2 cellular contexts compared by ENCODE assay signal in genomic region chr12:132888852-132889251, GRCh38.
TF ChIP-seq lines count a peak whose summit lies in the region.

No MANE protein-coding gene starts in this region.

TF ChIP-seq in H1, 55 proteins besides CTCF, POLR2A, EP300 and RAD21 (continued from another document):
- TF ChIP-seq TAF1 (IDR thresholded peaks at IDR 0.05; ENCODE audit: low read depth, low read length): 0 out of 2 replicates have a peak, but pooled peaks have one; percentile 39
- TF ChIP-seq CEBPB (IDR thresholded peaks at IDR 0.05; ENCODE audit: low read depth, low read length): no peak
- peak; percentile 86 for TF ChIP-seq NANOG (IDR thresholded peaks at IDR 0.05; ENCODE audit: insufficient read depth, low read depth, low read length, poor library complexity, severe bottlenecking)
- TF ChIP-seq POLR2AphosphoS5 (IDR thresholded peaks at IDR 0.05; ENCODE audit: low read depth, low read length): no peak
- TF ChIP-seq SIX5 (IDR thresholded peaks at IDR 0.05; ENCODE audit: low read depth, low read length): no peak
- TF ChIP-seq JUN (IDR thresholded peaks at IDR 0.05; ENCODE audit: low read depth, low read length): no peak
- 0 out of 2 replicates have a peak, but pooled peaks have one; percentile 10 for TF ChIP-seq E2F6 (IDR thresholded peaks at IDR 0.05)
- 0 out of 2 replicates have a peak, but pooled peaks have one; percentile 21 for TF ChIP-seq SP1 (IDR thresholded peaks at IDR 0.05; ENCODE audit: low read depth, low read length)
- TF ChIP-seq ZNF274 (IDR thresholded peaks at IDR 0.05; ENCODE audit: borderline replicate concordance, extremely low read depth, low read length): no peak
- TF ChIP-seq, protein P1, sequence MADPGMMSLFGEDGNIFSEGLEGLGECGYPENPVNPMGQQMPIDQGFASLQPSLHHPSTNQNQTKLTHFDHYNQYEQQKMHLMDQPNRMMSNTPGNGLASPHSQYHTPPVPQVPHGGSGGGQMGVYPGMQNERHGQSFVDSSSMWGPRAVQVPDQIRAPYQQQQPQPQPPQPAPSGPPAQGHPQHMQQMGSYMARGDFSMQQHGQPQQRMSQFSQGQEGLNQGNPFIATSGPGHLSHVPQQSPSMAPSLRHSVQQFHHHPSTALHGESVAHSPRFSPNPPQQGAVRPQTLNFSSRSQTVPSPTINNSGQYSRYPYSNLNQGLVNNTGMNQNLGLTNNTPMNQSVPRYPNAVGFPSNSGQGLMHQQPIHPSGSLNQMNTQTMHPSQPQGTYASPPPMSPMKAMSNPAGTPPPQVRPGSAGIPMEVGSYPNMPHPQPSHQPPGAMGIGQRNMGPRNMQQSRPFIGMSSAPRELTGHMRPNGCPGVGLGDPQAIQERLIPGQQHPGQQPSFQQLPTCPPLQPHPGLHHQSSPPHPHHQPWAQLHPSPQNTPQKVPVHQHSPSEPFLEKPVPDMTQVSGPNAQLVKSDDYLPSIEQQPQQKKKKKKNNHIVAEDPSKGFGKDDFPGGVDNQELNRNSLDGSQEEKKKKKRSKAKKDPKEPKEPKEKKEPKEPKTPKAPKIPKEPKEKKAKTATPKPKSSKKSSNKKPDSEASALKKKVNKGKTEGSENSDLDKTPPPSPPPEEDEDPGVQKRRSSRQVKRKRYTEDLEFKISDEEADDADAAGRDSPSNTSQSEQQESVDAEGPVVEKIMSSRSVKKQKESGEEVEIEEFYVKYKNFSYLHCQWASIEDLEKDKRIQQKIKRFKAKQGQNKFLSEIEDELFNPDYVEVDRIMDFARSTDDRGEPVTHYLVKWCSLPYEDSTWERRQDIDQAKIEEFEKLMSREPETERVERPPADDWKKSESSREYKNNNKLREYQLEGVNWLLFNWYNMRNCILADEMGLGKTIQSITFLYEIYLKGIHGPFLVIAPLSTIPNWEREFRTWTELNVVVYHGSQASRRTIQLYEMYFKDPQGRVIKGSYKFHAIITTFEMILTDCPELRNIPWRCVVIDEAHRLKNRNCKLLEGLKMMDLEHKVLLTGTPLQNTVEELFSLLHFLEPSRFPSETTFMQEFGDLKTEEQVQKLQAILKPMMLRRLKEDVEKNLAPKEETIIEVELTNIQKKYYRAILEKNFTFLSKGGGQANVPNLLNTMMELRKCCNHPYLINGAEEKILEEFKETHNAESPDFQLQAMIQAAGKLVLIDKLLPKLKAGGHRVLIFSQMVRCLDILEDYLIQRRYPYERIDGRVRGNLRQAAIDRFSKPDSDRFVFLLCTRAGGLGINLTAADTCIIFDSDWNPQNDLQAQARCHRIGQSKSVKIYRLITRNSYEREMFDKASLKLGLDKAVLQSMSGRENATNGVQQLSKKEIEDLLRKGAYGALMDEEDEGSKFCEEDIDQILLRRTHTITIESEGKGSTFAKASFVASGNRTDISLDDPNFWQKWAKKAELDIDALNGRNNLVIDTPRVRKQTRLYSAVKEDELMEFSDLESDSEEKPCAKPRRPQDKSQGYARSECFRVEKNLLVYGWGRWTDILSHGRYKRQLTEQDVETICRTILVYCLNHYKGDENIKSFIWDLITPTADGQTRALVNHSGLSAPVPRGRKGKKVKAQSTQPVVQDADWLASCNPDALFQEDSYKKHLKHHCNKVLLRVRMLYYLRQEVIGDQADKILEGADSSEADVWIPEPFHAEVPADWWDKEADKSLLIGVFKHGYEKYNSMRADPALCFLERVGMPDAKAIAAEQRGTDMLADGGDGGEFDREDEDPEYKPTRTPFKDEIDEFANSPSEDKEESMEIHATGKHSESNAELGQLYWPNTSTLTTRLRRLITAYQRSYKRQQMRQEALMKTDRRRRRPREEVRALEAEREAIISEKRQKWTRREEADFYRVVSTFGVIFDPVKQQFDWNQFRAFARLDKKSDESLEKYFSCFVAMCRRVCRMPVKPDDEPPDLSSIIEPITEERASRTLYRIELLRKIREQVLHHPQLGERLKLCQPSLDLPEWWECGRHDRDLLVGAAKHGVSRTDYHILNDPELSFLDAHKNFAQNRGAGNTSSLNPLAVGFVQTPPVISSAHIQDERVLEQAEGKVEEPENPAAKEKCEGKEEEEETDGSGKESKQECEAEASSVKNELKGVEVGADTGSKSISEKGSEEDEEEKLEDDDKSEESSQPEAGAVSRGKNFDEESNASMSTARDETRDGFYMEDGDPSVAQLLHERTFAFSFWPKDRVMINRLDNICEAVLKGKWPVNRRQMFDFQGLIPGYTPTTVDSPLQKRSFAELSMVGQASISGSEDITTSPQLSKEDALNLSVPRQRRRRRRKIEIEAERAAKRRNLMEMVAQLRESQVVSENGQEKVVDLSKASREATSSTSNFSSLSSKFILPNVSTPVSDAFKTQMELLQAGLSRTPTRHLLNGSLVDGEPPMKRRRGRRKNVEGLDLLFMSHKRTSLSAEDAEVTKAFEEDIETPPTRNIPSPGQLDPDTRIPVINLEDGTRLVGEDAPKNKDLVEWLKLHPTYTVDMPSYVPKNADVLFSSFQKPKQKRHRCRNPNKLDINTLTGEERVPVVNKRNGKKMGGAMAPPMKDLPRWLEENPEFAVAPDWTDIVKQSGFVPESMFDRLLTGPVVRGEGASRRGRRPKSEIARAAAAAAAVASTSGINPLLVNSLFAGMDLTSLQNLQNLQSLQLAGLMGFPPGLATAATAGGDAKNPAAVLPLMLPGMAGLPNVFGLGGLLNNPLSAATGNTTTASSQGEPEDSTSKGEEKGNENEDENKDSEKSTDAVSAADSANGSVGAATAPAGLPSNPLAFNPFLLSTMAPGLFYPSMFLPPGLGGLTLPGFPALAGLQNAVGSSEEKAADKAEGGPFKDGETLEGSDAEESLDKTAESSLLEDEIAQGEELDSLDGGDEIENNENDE (IDR thresholded peaks at IDR 0.05; ENCODE audit: insufficient replicate concordance, low read length): peak; percentile 56
- TF ChIP-seq, protein P2, sequence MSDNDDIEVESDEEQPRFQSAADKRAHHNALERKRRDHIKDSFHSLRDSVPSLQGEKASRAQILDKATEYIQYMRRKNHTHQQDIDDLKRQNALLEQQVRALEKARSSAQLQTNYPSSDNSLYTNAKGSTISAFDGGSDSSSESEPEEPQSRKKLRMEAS (IDR thresholded peaks at IDR 0.05): peak; percentile 50
- TF ChIP-seq POU5F1 (IDR thresholded peaks at IDR 0.05; ENCODE audit: low read depth, low read length): peak; percentile 90
- TF ChIP-seq SUZ12 (IDR thresholded peaks at IDR 0.05; ENCODE audit: low read length): no peak
- no peak for TF ChIP-seq KDM1A (IDR thresholded peaks at IDR 0.05; ENCODE audit: borderline replicate concordance, low read length)

TF ChIP-seq in GM12891, 5 proteins besides CTCF, POLR2A, EP300 and RAD21 (continued from another document):
- no peak for TF ChIP-seq TAF1 (IDR thresholded peaks at IDR 0.05; ENCODE audit: low read depth, low read length)
- TF ChIP-seq PAX5 (IDR thresholded peaks at IDR 0.05; ENCODE audit: insufficient read depth, low read length, severe bottlenecking): no peak
- TF ChIP-seq POU2F2 (IDR thresholded peaks at IDR 0.05; ENCODE audit: low read depth, low read length): no peak
- no peak for TF ChIP-seq SPI1 (IDR thresholded peaks at IDR 0.05; ENCODE audit: low read depth, low read length)
